ENCODE assay signal across 22 cellular contexts in genomic region chr2:37633838-37634237, GRCh38. TPM values are rescaled to one million over a fixed set of nuclear protein-coding genes. Genes with fewer than 3 reads are reported as not detected.
DNase-seq lines count a peak whose midpoint lies in the region; ATAC-seq, FAIRE-seq and TF ChIP-seq lines count a peak whose summit lies in the region.
"Had no signal": no experiment of that assay in that cellular context is flagged by ENCODE, and none has a peak within 500 bp of the region (broad histone marks: within the 10 kb centered on the region; RNA-seq: fewer than 3 reads in every experiment).

No MANE protein-coding gene starts in this region.

- no peaks in the 10 kb centered on the region for H3K9me3 ChIP-seq in naive thymus-derived CD4-positive, alpha-beta T cell (ENCODE audit: control insufficient read depth in 2 of 3, low read length in 3 of 3)
- H3K9me3 ChIP-seq: ascending aorta, tibial nerve had no signal

- H3K9me3 Mint-ChIP-seq in activated CD4-positive, alpha-beta T cell treated with anti-CD3 and anti-CD28 coated beads, Interleukin-2, amount 10 ng/mL, durations not matched to agents 7 days and 5 days = peaks cover 2% of the 10 kb centered on the region
- peaks cover 2% of the 10 kb centered on the region for H3K9me3 Mint-ChIP-seq in activated naive CD8-positive, alpha-beta T cell treated with anti-CD3 and anti-CD28 coated beads for 36 hours
- peaks cover 0 to 2% of the 10 kb centered on the region in 2 donors for H3K9me3 Mint-ChIP-seq in natural killer cell
- peaks cover 0 to 7% (median 0%) of the 10 kb centered on the region in 11 donors for H3K9me3 Mint-ChIP-seq in naive thymus-derived CD4-positive, alpha-beta T cell
- H3K9me3 Mint-ChIP-seq: activated naive CD4-positive, alpha-beta T cell treated with anti-CD3 and anti-CD28 coated beads, Interleukin-2, amount 50 U/mL, for 24 hours had no signal

- H3K4me3 ChIP-seq in naive thymus-derived CD4-positive, alpha-beta T cell (ENCODE audit: low read length) = no peak overlapping the region
- H3K4me3 ChIP-seq: ascending aorta, tibial nerve had no signal

- TF ChIP-seq POLR2A in GM12892 (IDR thresholded peaks at IDR 0.05; ENCODE audit: low read depth, low read length) = peak; percentile 65; the same call in 1 of the 2 replicates

- H3K4me1 Mint-ChIP-seq in activated CD4-positive, alpha-beta T cell treated with anti-CD3 and anti-CD28 coated beads, Interleukin-2, amount 10 ng/mL, durations not matched to agents 7 days and 5 days = peaks cover 53% of the 10 kb centered on the region
- H3K4me1 Mint-ChIP-seq in activated naive CD8-positive, alpha-beta T cell treated with anti-CD3 and anti-CD28 coated beads for 36 hours = peaks cover 69% of the 10 kb centered on the region
- H3K4me1 Mint-ChIP-seq in natural killer cell = peaks cover 62 to 75% of the 10 kb centered on the region in 2 donors
- H3K4me1 Mint-ChIP-seq in naive thymus-derived CD4-positive, alpha-beta T cell = peaks cover 31 to 67% (median 36%) of the 10 kb centered on the region in 7 donors

- no peaks in the 10 kb centered on the region for H3K27me3 Mint-ChIP-seq in activated CD4-positive, alpha-beta T cell treated with anti-CD3 and anti-CD28 coated beads, Interleukin-2, amount 10 ng/mL, durations not matched to agents 7 days and 5 days
- H3K27me3 Mint-ChIP-seq in activated naive CD8-positive, alpha-beta T cell treated with anti-CD3 and anti-CD28 coated beads for 36 hours = no peaks in the 10 kb centered on the region
- H3K27me3 Mint-ChIP-seq in natural killer cell (ENCODE audit: low read depth in 2 of 2) = no peaks in the 10 kb centered on the region
- H3K27me3 Mint-ChIP-seq in naive thymus-derived CD4-positive, alpha-beta T cell = peaks cover 0 to 13% (median 0%) of the 10 kb centered on the region in 5 donors
- H3K27me3 Mint-ChIP-seq: activated naive CD4-positive, alpha-beta T cell treated with anti-CD3 and anti-CD28 coated beads, Interleukin-2, amount 50 U/mL, for 24 hours had no signal

- intact Hi-C loops in natural killer cell (cut with micrococcal nuclease) = no loop called here
- intact Hi-C loops in naive thymus-derived CD4-positive, alpha-beta T cell (cut with micrococcal nuclease) = loop anchor here in 1 of 2 donors (2.0 kb wide), 1 partner anchor 37 kb away; the partner anchor contains the start of gene CDC42EP3

- H3K27me3 ChIP-seq in naive thymus-derived CD4-positive, alpha-beta T cell (ENCODE audit: control insufficient read depth in 2 of 2, insufficient read depth in 2 of 2, low read length in 2 of 2) = no peaks in the 10 kb centered on the region
- H3K27me3 ChIP-seq: ascending aorta, tibial nerve had no signal

- no peak for DNase-seq in activated CD4-positive, alpha-beta T cell treated with anti-CD3 and anti-CD28 coated beads, Interleukin-2, amount 10 ng/mL, durations not matched to agents 7 days and 5 days
- DNase-seq in activated CD4-positive, alpha-beta T cell treated with anti-CD3 and anti-CD28 coated beads for 4 hours = no peak
- DNase-seq in GM12892 (ENCODE audit: insufficient read length) = no peak
- DNase-seq in activated naive CD8-positive, alpha-beta T cell treated with anti-CD3 and anti-CD28 coated beads for 36 hours = no peak
- no peak for DNase-seq in natural killer cell
- no peak for DNase-seq in naive thymus-derived CD4-positive, alpha-beta T cell
- DNase-seq in MV-4-11 (lab: John Stamatoyannopoulos, UW) = no peak
- DNase-seq: 8988T; activated CD4-positive, CD25-positive, alpha-beta regulatory T cell treated with anti-CD3 and anti-CD28 coated beads, Interleukin-2, amount 50 U/mL, for 72 hours; caudate nucleus; dermis blood vessel endothelial cell; HCEC 1CT; mesenchymal stem cell; NCI-H146; NCI-H446 treated with DMSO at 0.1 percent for 48 hours; RPMI8226; T-helper 1 cell had no signal

- POLR2A ChIA-PET in activated CD4-positive, alpha-beta T cell treated with anti-CD3 and anti-CD28 coated beads, Interleukin-2, amount 10 ng/mL, durations not matched to agents 7 days and 5 days (lab: Charles Lee) = no interaction called here
- POLR2A ChIA-PET in naive thymus-derived CD4-positive, alpha-beta T cell (lab: Charles Lee) = interaction anchor here (0.9 to 1.6 kb wide), 3 partner anchors 10 to 16 kb away, joined by 3 to 5 read pairs (median 3); no protein-coding TSS in a partner anchor

- H3K27ac Mint-ChIP-seq in activated CD4-positive, alpha-beta T cell treated with anti-CD3 and anti-CD28 coated beads, Interleukin-2, amount 10 ng/mL, durations not matched to agents 7 days and 5 days = peak overlapping the region; percentile 17
- H3K27ac Mint-ChIP-seq in activated naive CD8-positive, alpha-beta T cell treated with anti-CD3 and anti-CD28 coated beads for 36 hours = peak overlapping the region; percentile 69
- peak overlapping the region; percentile 91 to 96 for H3K27ac Mint-ChIP-seq in natural killer cell
- H3K27ac Mint-ChIP-seq in naive thymus-derived CD4-positive, alpha-beta T cell = peak overlapping the region in 2 of 9 donors; percentile 5 to 81

- peaks cover 7% of the 10 kb centered on the region for H3K36me3 Mint-ChIP-seq in activated CD4-positive, alpha-beta T cell treated with anti-CD3 and anti-CD28 coated beads, Interleukin-2, amount 10 ng/mL, durations not matched to agents 7 days and 5 days (ENCODE audit: low read depth)
- H3K36me3 Mint-ChIP-seq in activated naive CD8-positive, alpha-beta T cell treated with anti-CD3 and anti-CD28 coated beads for 36 hours = peaks cover 20% of the 10 kb centered on the region
- H3K36me3 Mint-ChIP-seq in natural killer cell = no peaks in the 10 kb centered on the region
- peaks cover 0 to 5% (median 0%) of the 10 kb centered on the region in 5 donors for H3K36me3 Mint-ChIP-seq in naive thymus-derived CD4-positive, alpha-beta T cell

- no peak for ATAC-seq in natural killer cell
- no peak for ATAC-seq in naive thymus-derived CD4-positive, alpha-beta T cell
- no peak for ATAC-seq in HG02571 (IDR thresholded peaks at IDR 0.05; ENCODE audit: unreplicated experiment)
- ATAC-seq: left lobe of liver had no signal

- TF ChIP-seq CTCF in natural killer cell (IDR thresholded peaks at IDR 0.05) = no peak

- H3K36me3 ChIP-seq in naive thymus-derived CD4-positive, alpha-beta T cell (ENCODE audit: control insufficient read depth in 2 of 3, insufficient read depth in 3 of 3, low read length in 3 of 3) = no peaks in the 10 kb centered on the region
- H3K36me3 ChIP-seq: ascending aorta, tibial nerve had no signal

- H3K4me3 Mint-ChIP-seq in activated CD4-positive, alpha-beta T cell treated with anti-CD3 and anti-CD28 coated beads, Interleukin-2, amount 10 ng/mL, durations not matched to agents 7 days and 5 days = no peak overlapping the region
- H3K4me3 Mint-ChIP-seq in activated naive CD8-positive, alpha-beta T cell treated with anti-CD3 and anti-CD28 coated beads for 36 hours = no peak overlapping the region
- peak overlapping the region; percentile 58 for H3K4me3 Mint-ChIP-seq in natural killer cell
- H3K4me3 Mint-ChIP-seq in naive thymus-derived CD4-positive, alpha-beta T cell = no peak overlapping the region

- peaks cover 24 to 58% of the 10 kb centered on the region in 2 donors for H3K4me1 ChIP-seq in naive thymus-derived CD4-positive, alpha-beta T cell (ENCODE audit: control insufficient read depth in 2 of 2, insufficient read depth in 2 of 2, low read length in 2 of 2)

- peak; percentile 66 for FAIRE-seq in GM12892 (lab: Jason Lieb, UNC)

- CTCF ChIA-PET in activated CD4-positive, alpha-beta T cell treated with anti-CD3 and anti-CD28 coated beads, Interleukin-2, amount 10 ng/mL, durations not matched to agents 7 days and 5 days (lab: Charles Lee) = interaction anchor here (0.7 to 1.9 kb wide), 3 partner anchors 13 to 24 kb away, joined by 3 to 7 read pairs (median 4); no protein-coding TSS in a partner anchor
- CTCF ChIA-PET in naive thymus-derived CD4-positive, alpha-beta T cell (lab: Charles Lee) = no interaction called here

- H3K27ac ChIP-seq in naive thymus-derived CD4-positive, alpha-beta T cell (ENCODE audit: low read depth, low read length) = no peak overlapping the region
- H3K27ac ChIP-seq: ascending aorta, tibial nerve had no signal

RNA-seq across cellular contexts. Expression of gene CDC42EP3, which starts 37.6 kb away (rescaled TPM):
- total RNA-seq in activated CD4-positive, alpha-beta T cell treated with anti-CD3 and anti-CD28 coated beads, Interleukin-2, amount 10 ng/mL, durations not matched to agents 7 days and 5 days = 10 to 100 TPM; 28.2 to 39.8 TPM
- polyA plus RNA-seq in GM12892 (2012; ENCODE audit: missing spikeins) = 56.5 TPM
- total RNA-seq in activated naive CD8-positive, alpha-beta T cell treated with anti-CD3 and anti-CD28 coated beads for 36 hours = 10 to 100 TPM; 18.6 to 22.2 TPM
- total RNA-seq in natural killer cell = 100 to 1,000 TPM in 1 of 3 donors, 10 to 100 TPM in 2; 73.9 to 105 (median 84.6) TPM
- total RNA-seq in naive thymus-derived CD4-positive, alpha-beta T cell = 10 to 100 TPM; 15.9 to 96.3 (median 17.7) TPM
- 10 to 100 TPM; 26.7 to 29.2 TPM for polyA plus RNA-seq in naive thymus-derived CD4-positive, alpha-beta T cell
